20 cellular contexts compared by ENCODE assay signal in the genomic region with DNA sequence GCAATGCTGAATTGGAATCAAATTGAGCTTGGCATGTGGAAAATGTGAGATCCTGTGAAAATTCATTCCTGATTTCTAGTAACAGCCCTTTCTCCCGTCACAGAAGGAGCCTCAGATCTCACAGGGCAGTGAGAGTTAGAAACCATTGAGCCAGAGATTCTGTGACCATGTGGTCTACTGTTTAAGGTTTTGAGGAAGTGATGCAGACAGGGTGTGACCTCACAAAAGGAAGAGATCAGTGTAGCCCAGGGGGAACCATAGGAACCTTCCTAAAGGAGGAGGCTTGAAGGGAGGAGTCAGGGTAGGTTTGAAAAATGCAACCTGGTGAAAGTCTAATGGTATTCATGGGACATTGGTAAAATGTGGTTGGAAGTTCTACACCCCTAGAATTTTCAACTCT.
"Had no signal": no experiment of that assay in that cellular context is flagged by ENCODE, and none has a peak within 500 bp of the region (broad histone marks: within the 10 kb centered on the region; RNA-seq: fewer than 3 reads in every experiment).

No MANE protein-coding gene starts in this region.

- ATAC-seq: activated CD8-positive, alpha-beta T cell treated with anti-CD3 and anti-CD28 coated beads, Interleukin-2, amount 10 ng/mL, durations not matched to agents 7 days and 5 days; body of pancreas; naive thymus-derived CD4-positive, alpha-beta T cell had no signal

- DNase-seq: activated CD4-positive, alpha-beta T cell treated with anti-CD3 and anti-CD28 coated beads, Interleukin-2, amount 10 ng/mL, durations not matched to agents 7 days and 5 days; activated CD8-positive, alpha-beta T cell treated with anti-CD3 and anti-CD28 coated beads, Interleukin-2, amount 10 ng/mL, durations not matched to agents 7 days and 5 days; activated naive CD4-positive, alpha-beta T cell treated with anti-CD3 and anti-CD28 coated beads for 36 hours; activated T-cell treated with anti-CD3 and anti-CD28 coated beads, Interleukin-2, amount 50 U/mL, for 24 hours; body of pancreas; central memory CD4-positive, alpha-beta T cell; dorsolateral prefrontal cortex; foreskin melanocyte; glutamatergic neuron; hippocampal formation; midbrain; naive thymus-derived CD4-positive, alpha-beta T cell; stimulated activated CD4-positive, alpha-beta T cell treated with anti-CD3 and anti-CD28 coated beads, Interleukin-2, amount 100 ng/mL, for 24 hours had no signal

- H3K9me3 ChIP-seq: body of pancreas had no signal

- H3K9me3 Mint-ChIP-seq: activated CD4-positive, alpha-beta T cell treated with anti-CD3 and anti-CD28 coated beads, Interleukin-2, amount 10 ng/mL, durations not matched to agents 7 days and 5 days; activated T-cell treated with anti-CD3 and anti-CD28 coated beads, Interleukin-2, amount 50 U/mL, for 24 hours; activated T-helper 2 cell treated with anti-CD3 and anti-CD28 coated beads, Interferon-gamma antibody, Interleukin-2, Interleukin-4, amounts not matched to agents 10 μg/mL and 5 μg/mL and 100 μg/mL, durations not matched to agents 14 hours and 24 hours and 36 hours; neural progenitor cell had no signal

- H3K4me3 ChIP-seq: body of pancreas, dorsolateral prefrontal cortex, lung, neural progenitor cell had no signal

- H3K36me3 ChIP-seq: neural progenitor cell had no signal

- H3K36me3 Mint-ChIP-seq: naive thymus-derived CD4-positive, alpha-beta T cell; neural progenitor cell; type B pancreatic cell had no signal

- H3K27ac Mint-ChIP-seq: activated CD4-positive, alpha-beta T cell treated with anti-CD3 and anti-CD28 coated beads, Interleukin-2, amount 10 ng/mL, durations not matched to agents 7 days and 5 days; activated CD8-positive, alpha-beta T cell treated with anti-CD3 and anti-CD28 coated beads, Interleukin-2, amount 10 ng/mL, durations not matched to agents 7 days and 5 days; activated naive CD4-positive, alpha-beta T cell treated with anti-CD3 and anti-CD28 coated beads for 36 hours; activated T-cell treated with anti-CD3 and anti-CD28 coated beads, Interleukin-2, amount 50 U/mL, for 24 hours; activated T-helper 2 cell treated with anti-CD3 and anti-CD28 coated beads, Interferon-gamma antibody, Interleukin-2, Interleukin-4, amounts not matched to agents 10 μg/mL and 5 μg/mL and 100 μg/mL, durations not matched to agents 14 hours and 24 hours and 36 hours; naive thymus-derived CD4-positive, alpha-beta T cell; neural progenitor cell; progenitor cell of endocrine pancreas; stimulated activated naive CD8-positive, alpha-beta T cell treated with anti-CD3 and anti-CD28 coated beads, Interleukin-15, Interleukin-2, amounts not matched to agents 100 ng/mL and 50 ng/mL, for 24 hours; T-helper 2 cell treated with Interferon-gamma antibody and Interleukin-4, amounts not matched to agents 5 μg/mL and 100 μg/mL, for 36 hours; type B pancreatic cell had no signal

- H3K27me3 Mint-ChIP-seq: activated CD4-positive, alpha-beta T cell treated with anti-CD3 and anti-CD28 coated beads, Interleukin-2, amount 10 ng/mL, durations not matched to agents 7 days and 5 days; activated T-cell treated with anti-CD3 and anti-CD28 coated beads, Interleukin-2, amount 50 U/mL, for 24 hours; stimulated activated naive CD8-positive, alpha-beta T cell treated with anti-CD3 and anti-CD28 coated beads, Interleukin-15, Interleukin-2, amounts not matched to agents 100 ng/mL and 50 ng/mL, for 24 hours had no signal

- H3K4me1 Mint-ChIP-seq: activated CD4-positive, alpha-beta T cell treated with anti-CD3 and anti-CD28 coated beads, Interleukin-2, amount 10 ng/mL, durations not matched to agents 7 days and 5 days had no signal

- H3K4me3 Mint-ChIP-seq: activated CD4-positive, alpha-beta T cell treated with anti-CD3 and anti-CD28 coated beads, Interleukin-2, amount 10 ng/mL, durations not matched to agents 7 days and 5 days; activated CD8-positive, alpha-beta T cell treated with anti-CD3 and anti-CD28 coated beads, Interleukin-2, amount 10 ng/mL, durations not matched to agents 7 days and 5 days; activated naive CD4-positive, alpha-beta T cell treated with anti-CD3 and anti-CD28 coated beads for 36 hours; activated T-cell treated with anti-CD3 and anti-CD28 coated beads, Interleukin-2, amount 50 U/mL, for 24 hours; naive thymus-derived CD4-positive, alpha-beta T cell; neural progenitor cell; stimulated activated naive CD8-positive, alpha-beta T cell treated with anti-CD3 and anti-CD28 coated beads, Interleukin-15, Interleukin-2, amounts not matched to agents 100 ng/mL and 50 ng/mL, for 24 hours; T-helper 2 cell treated with Interferon-gamma antibody and Interleukin-4, amounts not matched to agents 5 μg/mL and 100 μg/mL, for 36 hours; type B pancreatic cell had no signal

- H3K27me3 ChIP-seq: body of pancreas, neural progenitor cell had no signal
